Comparison of ENCODE assay signal across 16 cellular contexts in genomic region chr4:185256444-185256843, GRCh38. TPM values are rescaled to one million over a fixed set of nuclear protein-coding genes. Genes with fewer than 3 reads are reported as not detected.
A peak's percentile ranks its signal among the peaks of the same experiment; 100 is the strongest.
DNase-seq lines count a peak whose midpoint lies in the region; ATAC-seq, FAIRE-seq and TF ChIP-seq lines count a peak whose summit lies in the region.
"Had no signal": no experiment of that assay in that cellular context is flagged by ENCODE, and none has a peak within 500 bp of the region (broad histone marks: within the 10 kb centered on the region; RNA-seq: fewer than 3 reads in every experiment).

No MANE protein-coding gene starts in this region.

- intact Hi-C loops in CD4-positive, alpha-beta memory T cell (cut with micrococcal nuclease) = no loop called here
- intact Hi-C loops in spleen (cut with DNase I; ENCODE audit: low total_unique reads) = no loop called here

- H3K9me2 ChIP-seq in Karpas-422 (replicated peaks; ENCODE audit: insufficient read depth, low read length) = no peaks in the 10 kb centered on the region

- no peaks in the 10 kb centered on the region for H3K27me3 Mint-ChIP-seq in CD4-positive, alpha-beta memory T cell
- no peaks in the 10 kb centered on the region for H3K27me3 Mint-ChIP-seq in memory B cell

- H3K79me2 ChIP-seq in Karpas-422 (ENCODE audit: low read length) = peaks cover 88% of the 10 kb centered on the region

- peak overlapping the region; percentile 86 for H3K4me2 ChIP-seq in Karpas-422 (ENCODE audit: low read depth, low read length, poor library complexity, severe bottlenecking)

- peaks cover 73% of the 10 kb centered on the region for H3K4me1 ChIP-seq in CD4-positive, alpha-beta memory T cell (ENCODE audit: insufficient read depth, low read length)
- H3K4me1 ChIP-seq in Karpas-422 (ENCODE audit: low read length) (peaks cover 86% of the 10 kb centered on the region), spleen (peaks cover 0 to 66% (median 22%) of the 10 kb centered on the region in 6 donors)

- H3K4me3 Mint-ChIP-seq in CD4-positive, alpha-beta memory T cell = peak overlapping the region in 6 of 8 donors; percentile 52 to 88 (median 76)
- H3K4me3 Mint-ChIP-seq in memory B cell = peak overlapping the region; percentile 49
- H3K4me3 Mint-ChIP-seq: activated T-cell treated with anti-CD3 and anti-CD28 coated beads, Interleukin-2, amount 50 U/mL, for 4 hours; neural crest cell had no signal

- TF ChIP-seq POLR2A in spleen (IDR thresholded peaks at IDR 0.05) = no peak

- TF ChIP-seq CTCF in astrocyte of the spinal cord (IDR thresholded peaks at IDR 0.05; ENCODE audit: low read depth, low read length) (no peak), D721Med (IDR thresholded peaks at IDR 0.05; ENCODE audit: insufficient read depth, missing control alignments) (no peak), spleen (IDR thresholded peaks at IDR 0.05 in 8 of 11, conservative IDR thresholded peaks at IDR 0.05 in 3 of 11) (no peak)

- H3K36me3 Mint-ChIP-seq in CD4-positive, alpha-beta memory T cell = peaks cover 0 to 8% of the 10 kb centered on the region in 2 donors
- peaks cover 3% of the 10 kb centered on the region for H3K36me3 Mint-ChIP-seq in memory B cell

- no peaks in the 10 kb centered on the region for H3K9me3 Mint-ChIP-seq in CD4-positive, alpha-beta memory T cell
- H3K9me3 Mint-ChIP-seq in memory B cell = no peaks in the 10 kb centered on the region
- H3K9me3 Mint-ChIP-seq: activated T-cell treated with anti-CD3 and anti-CD28 coated beads, Interleukin-2, amount 50 U/mL, for 4 hours; neural crest cell had no signal

- ATAC-seq in memory B cell (ENCODE audit: low read depth) (no peak), GM21423 (IDR thresholded peaks at IDR 0.05; ENCODE audit: unreplicated experiment) (no peak), HG02973 (IDR thresholded peaks at IDR 0.05; ENCODE audit: unreplicated experiment) (no peak)
- ATAC-seq: activated T-cell treated with anti-CD3 and anti-CD28 coated beads, Interleukin-2, amount 50 U/mL, for 4 hours had no signal

- H3K27ac ChIP-seq in CD4-positive, alpha-beta memory T cell (ENCODE audit: low read depth, low read length) = peak overlapping the region; percentile 49
- H3K27ac ChIP-seq in Karpas-422 (ENCODE audit: low read length) = peak overlapping the region; percentile 81
- H3K27ac ChIP-seq in spleen = peak overlapping the region in 2 of 8 donors; percentile 56 to 72
- H3K27ac ChIP-seq: VCaP had no signal

- in situ Hi-C loops in astrocyte of the spinal cord (cut with HindIII; ENCODE audit: low sequenced_read_pairs) = no loop called here

- H3K27me3 ChIP-seq in CD4-positive, alpha-beta memory T cell (ENCODE audit: insufficient read depth, low read length) = no peaks in the 10 kb centered on the region
- no peaks in the 10 kb centered on the region for H3K27me3 ChIP-seq in Karpas-422 (ENCODE audit: low read length)
- no peaks in the 10 kb centered on the region for H3K27me3 ChIP-seq in spleen (replicated peaks in 1 of 7)

- H3K4me1 Mint-ChIP-seq in CD4-positive, alpha-beta memory T cell = peaks cover 33 to 71% (median 57%) of the 10 kb centered on the region in 4 donors
- H3K4me1 Mint-ChIP-seq in memory B cell = peaks cover 34% of the 10 kb centered on the region

- WGBS in spleen, 5 donors = 91 to 98% (median 96%) methylated on average over 3 of the region's 3 CpGs

- H3K27ac Mint-ChIP-seq in CD4-positive, alpha-beta memory T cell = peak overlapping the region in 5 of 7 donors; percentile 83 to 99 (median 91)
- H3K27ac Mint-ChIP-seq in memory B cell = peak overlapping the region; percentile 79

- CTCF ChIA-PET in CD4-positive, alpha-beta memory T cell (lab: Charles Lee; ENCODE audit: partially characterized antibody) = interaction anchor here (0.7 to 1.2 kb wide), 2 partner anchors 12 to 26 kb away, joined by 4 read pairs; no protein-coding TSS in a partner anchor

- no peaks in the 10 kb centered on the region for H4K20me1 ChIP-seq in Karpas-422 (ENCODE audit: insufficient read depth, low read depth, low read length)

- no peaks in the 10 kb centered on the region for H3K36me3 ChIP-seq in CD4-positive, alpha-beta memory T cell (ENCODE audit: insufficient read depth, low read length)
- H3K36me3 ChIP-seq in Karpas-422 (ENCODE audit: insufficient read depth, low read length) = no peaks in the 10 kb centered on the region
- peaks cover 0 to 11% (median 0%) of the 10 kb centered on the region in 6 donors for H3K36me3 ChIP-seq in spleen

- no peak for FAIRE-seq in D721Med (lab: Jason Lieb, UNC)
- FAIRE-seq: kidney had no signal

- no peak for DNase-seq in CD4-positive, alpha-beta memory T cell
- DNase-seq in Karpas-422 (no peak), astrocyte of the spinal cord (ENCODE audit: low read depth, low spot score) (peak; percentile 69), memory B cell (ENCODE audit: low spot score in 2 of 2) (no peak), D721Med (ENCODE audit: insufficient read length, low spot score) (no peak), spleen (no peak)
- DNase-seq: activated T-cell treated with anti-CD3 and anti-CD28 coated beads, Interleukin-2, amount 50 U/mL, for 4 hours; central memory CD4-positive, alpha-beta T cell; kidney; NCI-H2227 treated with DMSO at 0.1 percent for 48 hours; RPMI8226; stimulated activated CD8-positive, alpha-beta memory T cell treated with anti-CD3 and anti-CD28 coated beads, Interleukin-4, amount 100 ng/mL, for 48 hours had no signal

- peak overlapping the region; percentile 48; the same call in 1 of the 2 replicates for H3K9ac ChIP-seq in Karpas-422 (ENCODE audit: low read length)

- POLR2A ChIA-PET in CD4-positive, alpha-beta memory T cell (lab: Charles Lee; ENCODE audit: partially characterized antibody) = interaction anchor here (0.8 to 2.7 kb wide), 7 partner anchors 10 to 169 kb away, joined by 3 to 10 read pairs (median 6); partner anchors contain the start of genes CFAP97, SLC25A4, SNX25 and UFSP2

- no peaks in the 10 kb centered on the region for H3K9me3 ChIP-seq in CD4-positive, alpha-beta memory T cell (ENCODE audit: control insufficient read depth in 1 of 2, low read length in 2 of 2)
- H3K9me3 ChIP-seq in Karpas-422 (ENCODE audit: low read length) (no peaks in the 10 kb centered on the region), spleen (no peaks in the 10 kb centered on the region)

- peak overlapping the region in 1 of 2 donors; percentile 23 for H3K4me3 ChIP-seq in CD4-positive, alpha-beta memory T cell (ENCODE audit: low read length in 2 of 2)
- H3K4me3 ChIP-seq in Karpas-422 (ENCODE audit: low read length) (peak overlapping the region; percentile 59), astrocyte of the spinal cord (ENCODE audit: low read depth, low read length) (no peak overlapping the region), spleen (peak overlapping the region in 1 of 8 donors; percentile 17)

- no peak overlapping the region for H2AFZ ChIP-seq in Karpas-422 (ENCODE audit: low read length)

RNA-seq across cellular contexts. Expression of gene SNX25, which starts 47.0 kb away (rescaled TPM):
- total RNA-seq in CD4-positive, alpha-beta memory T cell = 10 to 100 TPM; 23.0 to 24.5 TPM
- 1 to 10 TPM; 3.5 to 8.4 TPM for polyA plus RNA-seq in CD4-positive, alpha-beta memory T cell
- total RNA-seq in Karpas-422 (2014; rRNA removed; shearing (Covaris generic); ENCODE audit: low replicate concordance) = 39.2 and 50.5 TPM in 2 replicates
- total RNA-seq in spleen = 10 to 100 TPM; 24.3 to 49.6 (median 36.7) TPM
- polyA plus RNA-seq in spleen = 10 to 100 TPM in 2 of 3 donors, 1 to 10 TPM in 1; 9.6 to 16.0 (median 14.1) TPM

RNA-seq across cellular contexts. Expression of gene CFAP97, which starts 52.6 kb away (rescaled TPM):
- total RNA-seq in CD4-positive, alpha-beta memory T cell = 10 to 100 TPM; 41.6 to 41.9 TPM
- polyA plus RNA-seq in CD4-positive, alpha-beta memory T cell = 100 to 1,000 TPM; 123 to 128 TPM
- 15.8 and 44.5 TPM in 2 replicates for total RNA-seq in Karpas-422 (2014; rRNA removed; shearing (Covaris generic); ENCODE audit: low replicate concordance)
- 10 to 100 TPM; 34.0 to 48.6 (median 40.6) TPM for total RNA-seq in spleen
- 10 to 100 TPM in 1 of 3 donors, 1 to 10 TPM in 2; 4.8 to 12.4 (median 8.0) TPM for polyA plus RNA-seq in spleen
